ENCODE assay signal across 13 cellular contexts in the genomic region with DNA sequence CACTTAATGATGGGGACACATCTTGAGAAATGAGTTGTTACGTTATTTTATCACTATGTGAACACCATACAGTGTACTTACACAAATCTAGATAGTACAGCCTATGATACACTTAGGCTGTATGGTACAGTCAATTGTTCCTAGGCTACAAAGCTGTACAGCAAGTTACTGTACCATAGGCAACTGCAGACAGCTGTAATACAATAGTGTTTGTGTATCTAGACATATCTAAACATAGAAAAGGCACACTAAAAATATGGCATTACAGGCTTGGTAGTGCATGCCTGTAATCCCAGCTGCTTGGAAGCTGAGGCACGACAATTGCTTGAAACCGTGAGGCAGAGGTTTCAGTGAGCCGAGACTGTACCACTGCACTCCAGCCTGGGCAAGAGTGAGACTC. TPM values are rescaled to one million over a fixed set of nuclear protein-coding genes. Genes with fewer than 3 reads are reported as not detected.
DNase-seq lines count a peak whose midpoint lies in the region; ATAC-seq and TF ChIP-seq lines count a peak whose summit lies in the region.
"Had no signal": no experiment of that assay in that cellular context is flagged by ENCODE, and none has a peak within 500 bp of the region (broad histone marks: within the 10 kb centered on the region; RNA-seq: fewer than 3 reads in every experiment).

No MANE protein-coding gene starts in this region.

- H3K27me3 ChIP-seq in heart right ventricle (no peaks in the 10 kb centered on the region), body of pancreas (no peaks in the 10 kb centered on the region), liver (ENCODE audit: control insufficient read depth in 4 of 4, insufficient read depth in 4 of 4, low read length in 3 of 4) (no peaks in the 10 kb centered on the region), upper lobe of right lung (no peaks in the 10 kb centered on the region)

- H3K9me3 ChIP-seq in heart right ventricle (no peaks in the 10 kb centered on the region), body of pancreas (no peaks in the 10 kb centered on the region), liver (ENCODE audit: control insufficient read depth in 4 of 4, low read length in 3 of 4) (no peaks in the 10 kb centered on the region), upper lobe of right lung (no peaks in the 10 kb centered on the region)

- no peak for TF ChIP-seq POLR2A in body of pancreas (IDR thresholded peaks at IDR 0.05)

- H3K4me3 ChIP-seq in heart right ventricle (no peak overlapping the region), body of pancreas (no peak overlapping the region), liver (ENCODE audit: low read depth in 1 of 3, low read length in 3 of 3) (no peak overlapping the region), upper lobe of right lung (no peak overlapping the region)

- 40 to 67% methylated on average over 4 of the region's 4 CpGs for WGBS in heart right ventricle, 2 donors
- WGBS in body of pancreas, 2 donors: 74 to 82% methylated on average over 4 of the region's 4 CpGs
- WGBS in liver: 86% methylated on average over 4 of the region's 4 CpGs

- intact Hi-C loops in heart right ventricle (cut with DNase I): no loop called here
- intact Hi-C loops in Right ventricle myocardium inferior (cut with DNase I): no loop called here
- intact Hi-C loops in body of pancreas (cut with DNase I): no loop called here
- intact Hi-C loops in upper lobe of right lung (cut with DNase I): no loop called here

- H3K27ac ChIP-seq in heart right ventricle: peak overlapping the region in 6 of 10 donors; percentile 8 to 83 (median 76)
- H3K27ac ChIP-seq in body of pancreas: peak overlapping the region in 3 of 4 donors; percentile 9 to 75 (median 43)
- peak overlapping the region; percentile 54 to 58 for H3K27ac ChIP-seq in liver (ENCODE audit: low read depth in 1 of 2, low read length in 2 of 2)
- H3K27ac ChIP-seq in upper lobe of right lung: no peak overlapping the region

- DNase-seq in heart right ventricle (no peak), Right ventricle myocardium inferior (ENCODE audit: missing footprints) (no peak), body of pancreas (no peak), upper lobe of right lung (no peak), NCI-H1417 (lab: John Stamatoyannopoulos, UW) (no peak)
- DNase-seq: activated B cell treated with CpG ODN at 0.5 μM for 24 hours; activated naive CD4-positive, alpha-beta T cell treated with anti-CD3 and anti-CD28 coated beads, Interleukin-2, amount 50 U/mL, for 16 hours; endodermal cell; NCI-H2029 treated with DMSO at 0.1 percent for 48 hours; NCI-H526 had no signal

- H3K4me1 ChIP-seq in heart right ventricle (peaks cover 0 to 59% (median 47%) of the 10 kb centered on the region in 9 donors), body of pancreas (peaks cover 35% of the 10 kb centered on the region), liver (ENCODE audit: control insufficient read depth in 4 of 4, insufficient read depth in 4 of 4, low read length in 3 of 4) (peaks cover 2 to 18% (median 13%) of the 10 kb centered on the region in 4 donors), upper lobe of right lung (peaks cover 13% of the 10 kb centered on the region)

- no peak for TF ChIP-seq CTCF in heart right ventricle (IDR thresholded peaks at IDR 0.05)
- TF ChIP-seq CTCF in body of pancreas (IDR thresholded peaks at IDR 0.05): no peak
- TF ChIP-seq CTCF in liver (IDR thresholded peaks at IDR 0.05; ENCODE audit: low read depth, low read length, missing input control): no peak
- TF ChIP-seq CTCF in upper lobe of right lung (IDR thresholded peaks at IDR 0.05): no peak

- no peak overlapping the region for H3K9ac ChIP-seq in liver (ENCODE audit: low read depth in 1 of 2, low read length in 2 of 2)

- H3K36me3 ChIP-seq in heart right ventricle: peaks cover 0 to under 1% (median 0%) of the 10 kb centered on the region in 9 donors
- no peaks in the 10 kb centered on the region for H3K36me3 ChIP-seq in body of pancreas (replicated peaks in 1 of 2; ENCODE audit: insufficient read depth in 1 of 2, low read depth in 2 of 2)
- H3K36me3 ChIP-seq in liver (ENCODE audit: control insufficient read depth in 4 of 4, insufficient read depth in 3 of 4, low read depth in 1 of 4, low read length in 3 of 4): peaks cover 0 to 2% (median 0%) of the 10 kb centered on the region in 4 donors
- no peaks in the 10 kb centered on the region for H3K36me3 ChIP-seq in upper lobe of right lung

- peak in 6 of 8 donors; percentile 14 to 70 (median 60) for ATAC-seq in heart right ventricle
- no peak for ATAC-seq in Right ventricle myocardium inferior
- ATAC-seq in body of pancreas: no peak
- peak; percentile 71 for ATAC-seq in upper lobe of right lung
- no peak for ATAC-seq in GM18502 (IDR thresholded peaks at IDR 0.05; ENCODE audit: poor library complexity, unreplicated experiment)
- ATAC-seq in GM21360 (IDR thresholded peaks at IDR 0.05; ENCODE audit: unreplicated experiment): no peak

- TF ChIP-seq RAD21 in liver (IDR thresholded peaks at IDR 0.05): no peak

TF ChIP-seq in liver, 16 proteins besides CTCF, POLR2A, EP300 and RAD21:
- TF ChIP-seq RXRA (IDR thresholded peaks at IDR 0.05) (no peak), TAF1 (conservative IDR thresholded peaks at IDR 0.05) (no peak), EGR1 (IDR thresholded peaks at IDR 0.05; ENCODE audit: low read depth in 2 of 2) (no peak), FOXA2 (IDR thresholded peaks at IDR 0.05) (no peak), HNF4A (conservative IDR thresholded peaks at IDR 0.05) (no peak), YY1 (IDR thresholded peaks at IDR 0.05) (no peak), FOXA1 (IDR thresholded peaks at IDR 0.05) (no peak)
- TF ChIP-seq, protein P1, sequence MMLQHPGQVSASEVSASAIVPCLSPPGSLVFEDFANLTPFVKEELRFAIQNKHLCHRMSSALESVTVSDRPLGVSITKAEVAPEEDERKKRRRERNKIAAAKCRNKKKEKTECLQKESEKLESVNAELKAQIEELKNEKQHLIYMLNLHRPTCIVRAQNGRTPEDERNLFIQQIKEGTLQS (IDR thresholded peaks at IDR 0.05): no peak

RNA-seq across cellular contexts. Expression of a gene that starts 55.8 kb away (rescaled TPM):
- total RNA-seq in heart right ventricle (100 to 1,000 TPM in 1 of 10 donors, 10 to 100 TPM in 9; 40.9 to 106 (median 62.8) TPM), Right ventricle myocardium inferior (66.3 TPM), body of pancreas (100 to 1,000 TPM in 1 of 2 donors, 10 to 100 TPM in 1; 47.7 to 135 TPM), liver (10 to 100 TPM; 39.4 to 50.2 TPM), upper lobe of right lung (284 TPM)
- polyA plus RNA-seq in heart right ventricle (100 to 1,000 TPM in 1 of 2 donors, 10 to 100 TPM in 1; 71.2 to 169 TPM), liver (10 to 100 TPM; 10.4 to 26.2 TPM)

Comparison
In these comparisons a context has a peak if more than half of its experiments do, and no peak if none do; other contexts are left out.
1. ATAC-seq: peak in heart right ventricle (6 of 8) and upper lobe of right lung (single experiment); none in Right ventricle myocardium inferior (single experiment), body of pancreas (single experiment), GM18502 (single experiment) and GM21360 (single experiment).